In genomic region chr10:62388328-62388727, GRCh38 we compare ENCODE assay signal across 1 cellular context.
TF ChIP-seq lines count a peak whose summit lies in the region.

No MANE protein-coding gene starts in this region.

TF ChIP-seq in HepG2, 621 proteins besides CTCF, POLR2A, EP300 and RAD21 (continued from another document):
- TF ChIP-seq FOSL2 (CRISPR knock-in tag; IDR thresholded peaks at IDR 0.05) (peak; percentile 51; the same call in 1 of the 2 replicates), KLF11 (CRISPR knock-in tag; IDR thresholded peaks at IDR 0.05) (no peak)
